1 cellular context compared by ENCODE assay signal in the genomic region with DNA sequence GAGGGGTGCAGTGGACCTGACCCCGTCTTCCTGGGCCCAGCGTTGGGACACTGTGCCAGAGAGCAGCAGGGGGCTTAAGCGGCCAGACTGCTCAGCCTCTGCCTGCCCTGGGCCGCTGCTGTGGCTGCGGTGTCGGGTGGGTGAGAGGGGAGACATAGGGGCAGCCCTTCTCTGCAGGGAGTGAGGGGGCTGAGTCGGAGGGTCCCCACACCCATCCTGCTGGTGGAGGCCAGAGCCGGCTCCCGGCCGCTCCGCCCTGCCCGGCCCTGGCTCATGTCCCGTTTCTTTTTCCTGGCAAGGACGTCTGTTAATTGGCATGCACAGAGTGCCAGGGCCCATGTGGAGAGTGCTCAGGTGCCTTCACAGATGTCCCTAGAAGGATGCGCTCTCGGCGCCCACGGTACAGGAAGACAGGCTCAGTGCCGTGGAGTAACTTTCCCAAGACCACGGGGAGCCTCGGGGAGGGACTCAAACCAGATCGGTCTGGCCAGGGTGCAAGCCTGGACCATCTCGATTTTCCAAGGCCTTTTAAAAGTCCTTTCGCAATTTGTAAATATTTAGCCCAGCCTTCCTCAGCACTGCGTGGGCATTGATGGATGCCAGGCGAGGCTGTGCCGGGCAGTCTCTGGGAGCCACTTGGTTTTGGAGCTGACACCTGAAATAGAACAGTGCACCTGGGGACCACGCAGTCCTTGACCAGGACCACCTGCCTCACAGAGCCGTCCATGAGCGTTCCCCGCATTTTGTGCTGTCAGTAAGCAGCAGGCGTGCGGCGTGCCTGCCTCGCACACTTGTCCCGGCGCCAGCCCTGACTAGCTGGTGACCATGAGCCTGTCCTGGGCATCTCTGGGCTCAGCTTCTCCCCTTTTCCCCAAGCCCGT.
TF ChIP-seq lines count a peak whose summit lies in the region.

No MANE protein-coding gene starts in this region.

TF ChIP-seq in GM12878, 131 proteins besides CTCF, POLR2A, EP300 and RAD21 (continued from another document):
- TF ChIP-seq, protein P1, sequence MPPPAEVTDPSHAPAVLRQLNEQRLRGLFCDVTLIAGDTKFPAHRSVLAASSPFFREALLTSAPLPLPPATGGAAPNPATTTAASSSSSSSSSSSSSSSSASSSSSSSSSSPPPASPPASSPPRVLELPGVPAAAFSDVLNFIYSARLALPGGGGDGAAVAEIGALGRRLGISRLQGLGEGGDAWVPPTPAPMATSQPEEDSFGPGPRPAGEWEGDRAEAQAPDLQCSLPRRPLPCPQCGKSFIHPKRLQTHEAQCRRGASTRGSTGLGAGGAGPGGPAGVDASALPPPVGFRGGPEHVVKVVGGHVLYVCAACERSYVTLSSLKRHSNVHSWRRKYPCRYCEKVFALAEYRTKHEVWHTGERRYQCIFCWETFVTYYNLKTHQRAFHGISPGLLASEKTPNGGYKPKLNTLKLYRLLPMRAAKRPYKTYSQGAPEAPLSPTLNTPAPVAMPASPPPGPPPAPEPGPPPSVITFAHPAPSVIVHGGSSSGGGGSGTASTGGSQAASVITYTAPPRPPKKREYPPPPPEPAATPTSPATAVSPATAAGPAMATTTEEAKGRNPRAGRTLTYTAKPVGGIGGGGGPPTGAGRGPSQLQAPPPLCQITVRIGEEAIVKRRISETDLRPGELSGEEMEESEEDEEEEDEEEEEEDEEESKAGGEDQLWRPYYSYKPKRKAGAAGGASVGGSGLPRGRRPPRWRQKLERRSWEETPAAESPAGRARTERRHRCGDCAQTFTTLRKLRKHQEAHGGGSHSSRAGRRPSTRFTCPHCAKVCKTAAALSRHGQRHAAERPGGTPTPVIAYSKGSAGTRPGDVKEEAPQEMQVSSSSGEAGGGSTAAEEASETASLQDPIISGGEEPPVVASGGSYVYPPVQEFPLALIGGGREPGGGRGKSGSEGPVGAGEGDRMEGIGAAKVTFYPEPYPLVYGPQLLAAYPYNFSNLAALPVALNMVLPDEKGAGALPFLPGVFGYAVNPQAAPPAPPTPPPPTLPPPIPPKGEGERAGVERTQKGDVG (CRISPR knock-in tag; IDR thresholded peaks at IDR 0.05): no peak
- TF ChIP-seq, protein P2, sequence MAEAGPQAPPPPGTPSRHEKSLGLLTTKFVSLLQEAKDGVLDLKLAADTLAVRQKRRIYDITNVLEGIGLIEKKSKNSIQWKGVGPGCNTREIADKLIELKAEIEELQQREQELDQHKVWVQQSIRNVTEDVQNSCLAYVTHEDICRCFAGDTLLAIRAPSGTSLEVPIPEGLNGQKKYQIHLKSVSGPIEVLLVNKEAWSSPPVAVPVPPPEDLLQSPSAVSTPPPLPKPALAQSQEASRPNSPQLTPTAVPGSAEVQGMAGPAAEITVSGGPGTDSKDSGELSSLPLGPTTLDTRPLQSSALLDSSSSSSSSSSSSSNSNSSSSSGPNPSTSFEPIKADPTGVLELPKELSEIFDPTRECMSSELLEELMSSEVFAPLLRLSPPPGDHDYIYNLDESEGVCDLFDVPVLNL (IDR thresholded peaks at IDR 0.05; ENCODE audit: low read depth, low read length): no peak
- TF ChIP-seq, protein P3, sequence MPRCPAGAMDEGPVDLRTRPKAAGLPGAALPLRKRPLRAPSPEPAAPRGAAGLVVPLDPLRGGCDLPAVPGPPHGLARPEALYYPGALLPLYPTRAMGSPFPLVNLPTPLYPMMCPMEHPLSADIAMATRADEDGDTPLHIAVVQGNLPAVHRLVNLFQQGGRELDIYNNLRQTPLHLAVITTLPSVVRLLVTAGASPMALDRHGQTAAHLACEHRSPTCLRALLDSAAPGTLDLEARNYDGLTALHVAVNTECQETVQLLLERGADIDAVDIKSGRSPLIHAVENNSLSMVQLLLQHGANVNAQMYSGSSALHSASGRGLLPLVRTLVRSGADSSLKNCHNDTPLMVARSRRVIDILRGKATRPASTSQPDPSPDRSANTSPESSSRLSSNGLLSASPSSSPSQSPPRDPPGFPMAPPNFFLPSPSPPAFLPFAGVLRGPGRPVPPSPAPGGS (IDR thresholded peaks at IDR 0.05; ENCODE audit: borderline replicate concordance, insufficient read depth, low read depth, low read length, poor library complexity, severe bottlenecking): peak; percentile 47
